14 cellular contexts compared by ENCODE assay signal in the genomic region with DNA sequence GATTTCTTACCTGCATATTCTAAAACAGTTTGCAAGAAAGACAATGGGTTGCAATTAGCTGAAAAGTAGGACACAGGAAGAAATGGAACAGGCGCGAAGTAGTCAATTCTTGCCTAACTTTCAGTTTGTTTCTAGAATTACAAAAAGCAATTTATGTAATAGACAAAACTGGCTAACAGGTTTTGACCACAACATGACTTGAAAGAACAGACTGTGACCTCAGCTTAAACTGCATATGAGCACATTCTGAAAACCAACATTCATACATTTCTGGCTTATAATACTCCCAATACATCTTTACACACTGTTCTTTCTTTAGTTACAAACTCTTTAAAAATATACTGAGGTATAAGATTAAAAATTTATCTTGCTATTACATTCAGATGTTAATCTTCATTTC.
DNase-seq lines count a peak whose midpoint lies in the region; ATAC-seq lines count a peak whose summit lies in the region.
"Had no signal": no experiment of that assay in that cellular context is flagged by ENCODE, and none has a peak within 500 bp of the region (broad histone marks: within the 10 kb centered on the region; RNA-seq: fewer than 3 reads in every experiment).

No MANE protein-coding gene starts in this region.

- no peak overlapping the region for H3K4me3 Mint-ChIP-seq in stimulated activated naive CD8-positive, alpha-beta T cell treated with anti-CD3 and anti-CD28 coated beads, Interleukin-15, amount 100 ng/mL, for 72 hours
- H3K4me3 Mint-ChIP-seq in stimulated activated memory B cell treated with anti-CD40 and anti-IgM and Interleukin-4, amounts not matched to agents 10 μg/mL and 1 μg/mL and 100 μg/mL, for 72 hours = no peak overlapping the region

- intact Hi-C loops in left colon (cut with DNase I, micrococcal nuclease) = no loop called here

- no peak for DNase-seq in stimulated activated naive CD8-positive, alpha-beta T cell treated with anti-CD3 and anti-CD28 coated beads, Interleukin-15, amount 100 ng/mL, for 72 hours
- no peak for DNase-seq in stimulated activated naive CD8-positive, alpha-beta T cell treated with anti-CD3 and anti-CD28 coated beads, Interleukin-15, Interleukin-2, amounts not matched to agents 100 U/mL and 50 U/mL, for 24 hours
- DNase-seq in MV-4-11 (lab: John Stamatoyannopoulos, UW) (peak; percentile 47), amniotic epithelial cell (ENCODE audit: low read depth) (peak; percentile 44), left colon (no peak)
- DNase-seq in NK-92 treated with Interleukin-12 subunit alpha and Interleukin-12 subunit beta, amount 100 ng/mL, for 24 hours (lab: John Stamatoyannopoulos, UW) = no peak
- DNase-seq: activated CD8-positive, alpha-beta memory T cell treated with anti-CD3 and anti-CD28 coated beads, Interleukin-2, amount 50 U/mL, for 4 hours; gastrocnemius medialis; NCI-H1105; occipital lobe; uterus had no signal

- H3K27me3 Mint-ChIP-seq in stimulated activated naive CD8-positive, alpha-beta T cell treated with anti-CD3 and anti-CD28 coated beads, Interleukin-15, amount 100 ng/mL, for 72 hours = no peaks in the 10 kb centered on the region
- peaks cover 6% of the 10 kb centered on the region for H3K27me3 Mint-ChIP-seq in stimulated activated memory B cell treated with anti-CD40 and anti-IgM and Interleukin-4, amounts not matched to agents 10 μg/mL and 1 μg/mL and 100 μg/mL, for 72 hours
- H3K27me3 Mint-ChIP-seq: stimulated activated naive CD8-positive, alpha-beta T cell treated with anti-CD3 and anti-CD28 coated beads, Interleukin-15, Interleukin-2, amounts not matched to agents 100 ng/mL and 50 ng/mL, for 24 hours had no signal

- H3K27ac Mint-ChIP-seq in stimulated activated naive CD8-positive, alpha-beta T cell treated with anti-CD3 and anti-CD28 coated beads, Interleukin-15, amount 100 ng/mL, for 72 hours = no peak overlapping the region
- peak overlapping the region; percentile 28 for H3K27ac Mint-ChIP-seq in stimulated activated memory B cell treated with anti-CD40 and anti-IgM and Interleukin-4, amounts not matched to agents 10 μg/mL and 1 μg/mL and 100 μg/mL, for 72 hours
- H3K27ac Mint-ChIP-seq: stimulated activated naive CD8-positive, alpha-beta T cell treated with anti-CD3 and anti-CD28 coated beads, Interleukin-15, Interleukin-2, amounts not matched to agents 100 ng/mL and 50 ng/mL, for 24 hours had no signal

- H3K4me1 Mint-ChIP-seq in stimulated activated naive CD8-positive, alpha-beta T cell treated with anti-CD3 and anti-CD28 coated beads, Interleukin-15, amount 100 ng/mL, for 72 hours = peaks cover 18% of the 10 kb centered on the region
- peaks cover 28% of the 10 kb centered on the region for H3K4me1 Mint-ChIP-seq in stimulated activated memory B cell treated with anti-CD40 and anti-IgM and Interleukin-4, amounts not matched to agents 10 μg/mL and 1 μg/mL and 100 μg/mL, for 72 hours

- H3K9me3 Mint-ChIP-seq in stimulated activated naive CD8-positive, alpha-beta T cell treated with anti-CD3 and anti-CD28 coated beads, Interleukin-15, amount 100 ng/mL, for 72 hours = no peaks in the 10 kb centered on the region
- no peaks in the 10 kb centered on the region for H3K9me3 Mint-ChIP-seq in stimulated activated memory B cell treated with anti-CD40 and anti-IgM and Interleukin-4, amounts not matched to agents 10 μg/mL and 1 μg/mL and 100 μg/mL, for 72 hours
- H3K9me3 Mint-ChIP-seq: stimulated activated naive CD8-positive, alpha-beta T cell treated with anti-CD3 and anti-CD28 coated beads, Interleukin-15, Interleukin-2, amounts not matched to agents 100 ng/mL and 50 ng/mL, for 24 hours had no signal

- ATAC-seq in stimulated activated naive CD8-positive, alpha-beta T cell treated with anti-CD3 and anti-CD28 coated beads, Interleukin-15, amount 100 ng/mL, for 72 hours = peak; percentile 74
- no peak for ATAC-seq in stimulated activated naive CD8-positive, alpha-beta T cell treated with anti-CD3 and anti-CD28 coated beads, Interleukin-15, Interleukin-2, amounts not matched to agents 100 U/mL and 50 U/mL, for 24 hours
- ATAC-seq in stimulated activated memory B cell treated with anti-CD40 and anti-IgM and Interleukin-4, amounts not matched to agents 10 μg/mL and 1 μg/mL and 100 μg/mL, for 72 hours = no peak
- ATAC-seq in left colon (no peak), GM19463 (IDR thresholded peaks at IDR 0.05; ENCODE audit: unreplicated experiment) (no peak)
- ATAC-seq: gastrocnemius medialis had no signal

- H3K36me3 Mint-ChIP-seq in stimulated activated memory B cell treated with anti-CD40 and anti-IgM and Interleukin-4, amounts not matched to agents 10 μg/mL and 1 μg/mL and 100 μg/mL, for 72 hours = no peaks in the 10 kb centered on the region

Comparison
In these comparisons a context has a peak if more than half of its experiments do, and no peak if none do; other contexts are left out.
1. DNase-seq: peak in MV-4-11 (single experiment) and amniotic epithelial cell (single experiment); none in stimulated activated naive CD8-positive, alpha-beta T cell treated with anti-CD3 and anti-CD28 coated beads, Interleukin-15, amount 100 ng/mL, for 72 hours (0 of 2), stimulated activated naive CD8-positive, alpha-beta T cell treated with anti-CD3 and anti-CD28 coated beads, Interleukin-15, Interleukin-2, amounts not matched to agents 100 U/mL and 50 U/mL, for 24 hours (single experiment), left colon (0 of 2) and NK-92 treated with Interleukin-12 subunit alpha and Interleukin-12 subunit beta, amount 100 ng/mL, for 24 hours (single experiment).